25 cellular contexts compared by ENCODE assay signal in genomic region chr22:23097412-23098229, GRCh38. TPM values are rescaled to one million over a fixed set of nuclear protein-coding genes. Genes with fewer than 3 reads are reported as not detected.
DNase-seq lines count a peak whose midpoint lies in the region; ATAC-seq and TF ChIP-seq lines count a peak whose summit lies in the region.
"Had no signal": no experiment of that assay in that cellular context is flagged by ENCODE, and none has a peak within 500 bp of the region (broad histone marks: within the 10 kb centered on the region; RNA-seq: fewer than 3 reads in every experiment).

No MANE protein-coding gene starts in this region.

- H3K4me1 ChIP-seq in breast epithelium (peaks cover 4 to 10% of the 10 kb centered on the region in 2 donors), uterus (peaks cover 0 to 18% of the 10 kb centered on the region in 2 donors)
- H3K4me1 ChIP-seq: Caco-2, foreskin keratinocyte had no signal

- BruUV-seq in MCF 10A (replicated peaks; lab: Mats Ljungman, UMichigan) = no TSS peak

- H3K9me3 ChIP-seq in breast epithelium (no peaks in the 10 kb centered on the region), uterus (no peaks in the 10 kb centered on the region)
- H3K9me3 ChIP-seq: Caco-2 had no signal

- ATAC-seq in sciatic nerve = peak; percentile 1
- ATAC-seq in GM19035 (IDR thresholded peaks at IDR 0.05; ENCODE audit: unreplicated experiment) = no peak
- ATAC-seq: foreskin keratinocyte, SK-N-SH treated with all-trans-retinoic acid at 6 μM for 48 hours, WTC11 had no signal

- H3K27ac Mint-ChIP-seq in MCF 10A (ENCODE audit: low read depth, unreplicated experiment) = no peak overlapping the region
- H3K27ac Mint-ChIP-seq: WTC11 had no signal

- TF ChIP-seq POLR2A in breast epithelium (IDR thresholded peaks at IDR 0.05) (no peak), uterus (IDR thresholded peaks at IDR 0.05) (no peak)

- TF ChIP-seq CTCF in breast epithelium (IDR thresholded peaks at IDR 0.05) = no peak
- no peak for TF ChIP-seq CTCF in MCF 10A (IDR thresholded peaks at IDR 0.05; ENCODE audit: unreplicated experiment)
- TF ChIP-seq CTCF in dorsolateral prefrontal cortex (IDR thresholded peaks at IDR 0.05 in 54 of 56, conservative IDR thresholded peaks at IDR 0.05 in 2 of 56; ENCODE audit: low read depth in 1 of 56, partially characterized antibody in 56 of 56) = no peak
- TF ChIP-seq CTCF in uterus (IDR thresholded peaks at IDR 0.05) = no peak

- no peaks in the 10 kb centered on the region for H3K36me3 Mint-ChIP-seq in MCF 10A (ENCODE audit: insufficient read depth, unreplicated experiment)
- H3K36me3 Mint-ChIP-seq: WTC11 had no signal

- no peak for DNase-seq in breast epithelium (ENCODE audit: low spot score in 2 of 2)
- no peak for DNase-seq in MCF 10A (ENCODE audit: unreplicated experiment)
- DNase-seq in dorsolateral prefrontal cortex = no peak
- no peak for DNase-seq in sciatic nerve (ENCODE audit: low spot score)
- DNase-seq in uterus = no peak
- no peak for DNase-seq in Ammon's horn (ENCODE audit: low spot score)
- DNase-seq in stimulated activated naive CD4-positive, alpha-beta T cell (lab: John Stamatoyannopoulos, UW) = no peak
- DNase-seq: activated CD4-positive, alpha-beta T cell treated with anti-CD3 and anti-CD28 coated beads, Interleukin-2, amount 50 U/mL, for 48 hours; activated effector memory CD4-positive, alpha-beta T cell treated with anti-CD3 and anti-CD28 coated beads, Interleukin-2, amount 50 U/mL, for 16 hours; activated T-cell treated with anti-CD3 and anti-CD28 coated beads for 4 hours; AML-193; Caco-2; effector CD4-positive, alpha-beta T cell; foreskin keratinocyte; hippocampal formation; MV-4-11; NCI-H187 had no signal

- no peaks in the 10 kb centered on the region for H3K9me3 Mint-ChIP-seq in MCF 10A (ENCODE audit: unreplicated experiment)
- H3K9me3 Mint-ChIP-seq: central memory CD8-positive, alpha-beta T cell; WTC11 had no signal

- H3K27me3 Mint-ChIP-seq in MCF 10A (ENCODE audit: insufficient read depth, unreplicated experiment) = no peaks in the 10 kb centered on the region
- H3K27me3 Mint-ChIP-seq: central memory CD8-positive, alpha-beta T cell had no signal

- no peak overlapping the region for H3K4me3 Mint-ChIP-seq in MCF 10A (ENCODE audit: unreplicated experiment)
- H3K4me3 Mint-ChIP-seq: central memory CD8-positive, alpha-beta T cell; WTC11 had no signal

- H3K36me3 ChIP-seq in breast epithelium (no peaks in the 10 kb centered on the region), uterus (no peaks in the 10 kb centered on the region)

- no peaks in the 10 kb centered on the region for H3K4me1 Mint-ChIP-seq in MCF 10A (ENCODE audit: insufficient read depth, unreplicated experiment)
- H3K4me1 Mint-ChIP-seq: central memory CD8-positive, alpha-beta T cell; WTC11 had no signal

- H3K27me3 ChIP-seq in breast epithelium (no peaks in the 10 kb centered on the region), dorsolateral prefrontal cortex (no peaks in the 10 kb centered on the region), uterus (no peaks in the 10 kb centered on the region)
- H3K27me3 ChIP-seq: foreskin keratinocyte had no signal

- intact Hi-C loops in breast epithelium (cut with DNase I; ENCODE audit: low total_unique reads) (no loop called here), MCF 10A (cut with micrococcal nuclease) (no loop called here), dorsolateral prefrontal cortex (cut with DNase I) (loop anchor here in 1 of 2 donors (2.0 kb wide), 1 partner anchor 17 kb away; no protein-coding TSS in a partner anchor), sciatic nerve (cut with DNase I) (no loop called here), uterus (cut with DNase I; ENCODE audit: low total_unique reads) (no loop called here)

- CTCF ChIA-PET in MCF 10A (lab: Yijun Ruan, JAX) = no interaction called here

- POLR2A ChIA-PET in MCF 10A (lab: Yijun Ruan, JAX) = no interaction called here

- H3K4me3 ChIP-seq in breast epithelium (no peak overlapping the region), dorsolateral prefrontal cortex (no peak overlapping the region), uterus (no peak overlapping the region)

- H3K27ac ChIP-seq in breast epithelium (peak overlapping the region; percentile 83 to 86), dorsolateral prefrontal cortex (peak overlapping the region; percentile 42 to 100 (median 91)), uterus (peak overlapping the region; percentile 74 to 75)
- H3K27ac ChIP-seq: foreskin keratinocyte, KMS-11 had no signal

RNA-seq across cellular contexts. Expression of gene GNAZ, which starts 27.3 kb away (rescaled TPM):
- 10 to 100 TPM in 1 of 3 donors, 1 to 10 TPM in 2; 5.0 to 15.7 (median 5.3) TPM for total RNA-seq in breast epithelium
- total RNA-seq in MCF 10A (2022) = 0.82 and 0.98 TPM in 2 replicates
- total RNA-seq in dorsolateral prefrontal cortex = 100 to 1,000 TPM in 10 of 120 experiments, 10 to 100 TPM in 110; 66.2 to 113 (median 85.3) TPM
- 22.8 TPM for total RNA-seq in sciatic nerve
- 10 to 100 TPM in 2 of 4 donors, 1 to 10 TPM in 2; 5.6 to 21.6 (median 12.1) TPM for total RNA-seq in uterus

RNA-seq across cellular contexts. Expression of gene RSPH14, which starts 44.2 kb away (rescaled TPM):
- total RNA-seq in breast epithelium (under 1 TPM in 1 of 3 donors, not detected in 2; 0.29 TPM), MCF 10A (2022) (not detected in 2 replicates), dorsolateral prefrontal cortex (10 to 100 TPM in 84 of 120 experiments, 1 to 10 TPM in 36; 3.0 to 22.3 (median 11.9) TPM), sciatic nerve (1.4 TPM), uterus (1 to 10 TPM in 2 of 4 donors, not detected in 2; 1.9 to 3.1 TPM)
- total RNA-seq: A172, foreskin keratinocyte, mononuclear cell, subcutaneous adipose tissue, WTC11 had no signal

RNA-seq across cellular contexts. Expression of gene RAB36, which starts 47.7 kb away (rescaled TPM):
- 1 to 10 TPM; 1.3 to 4.8 (median 2.9) TPM for total RNA-seq in breast epithelium
- 8.5 and 8.8 TPM in 2 replicates for total RNA-seq in MCF 10A (2022)
- 10 to 100 TPM in 101 of 120 experiments, 1 to 10 TPM in 19; 7.2 to 20.6 (median 12.3) TPM for total RNA-seq in dorsolateral prefrontal cortex
- total RNA-seq in sciatic nerve = 7.5 TPM
- 10 to 100 TPM in 3 of 4 donors, 1 to 10 TPM in 1; 8.8 to 28.7 (median 14.7) TPM for total RNA-seq in uterus
- total RNA-seq: mononuclear cell had no signal
